ENCODE assay signal across 15 cellular contexts in the genomic region with DNA sequence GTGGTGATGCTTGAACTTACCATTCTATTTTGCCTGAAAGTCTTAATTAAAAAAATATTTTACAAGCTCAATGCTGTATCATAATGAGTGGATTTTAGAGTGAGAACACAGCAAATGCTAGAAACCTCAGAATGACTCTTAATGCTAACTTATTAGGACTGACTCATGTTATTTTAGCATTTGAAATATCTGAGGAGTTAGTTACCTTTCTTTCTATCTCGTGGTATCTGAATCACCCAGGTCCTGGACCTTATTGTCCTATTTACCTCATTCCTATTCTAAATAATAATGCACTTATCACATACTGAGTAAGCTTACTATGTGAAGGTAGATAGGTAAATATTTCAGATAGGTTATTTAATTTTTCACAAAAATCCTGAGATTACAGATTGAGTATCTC.
DNase-seq lines count a peak whose midpoint lies in the region; ATAC-seq and TF ChIP-seq lines count a peak whose summit lies in the region.
"Had no signal": no experiment of that assay in that cellular context is flagged by ENCODE, and none has a peak within 500 bp of the region (broad histone marks: within the 10 kb centered on the region; RNA-seq: fewer than 3 reads in every experiment).

No MANE protein-coding gene starts in this region.

- H3K27me3 Mint-ChIP-seq in activated T-helper 17 cell treated with anti-CD3 and anti-CD28 coated beads, Interleukin-2, amount 50 U/mL, for 72 hours, result no peaks in the 10 kb centered on the region
- H3K27me3 Mint-ChIP-seq in natural killer cell treated with Interleukin-12 subunit alpha and Interleukin-12 subunit beta and Interleukin-15 and Interleukin-18, amount 100 ng/mL, for 72 hours, result no peaks in the 10 kb centered on the region
- H3K27me3 Mint-ChIP-seq in T-cell, result no peaks in the 10 kb centered on the region

- TF ChIP-seq CTCF in SK-N-SH (IDR thresholded peaks at IDR 0.05), result no peak
- TF ChIP-seq CTCF in fibroblast of mammary gland (conservative IDR thresholded peaks at IDR 0.05; ENCODE audit: control insufficient read depth, insufficient read depth, low read depth, low read length), result no peak

- no peaks in the 10 kb centered on the region for H3K79me2 ChIP-seq in SK-N-SH (ENCODE audit: insufficient read depth)

- ATAC-seq in SK-N-SH treated with all-trans-retinoic acid at 6 μM for 48 hours, result no peak
- peak; percentile 19 for ATAC-seq in activated T-helper 17 cell treated with anti-CD3 and anti-CD28 coated beads, Interleukin-2, amount 50 U/mL, for 72 hours (replicated peaks)
- ATAC-seq in natural killer cell treated with Interleukin-12 subunit alpha and Interleukin-12 subunit beta and Interleukin-15 and Interleukin-18, amount 100 ng/mL, for 72 hours, result no peak
- no peak for ATAC-seq in T-cell (replicated peaks in 1 of 4)

- H2AFZ ChIP-seq in SK-N-SH (ENCODE audit: low read depth), result no peak overlapping the region

- H3K36me3 ChIP-seq in SK-N-SH (replicated peaks in 1 of 2; ENCODE audit: control insufficient read depth in 1 of 2, insufficient read depth in 2 of 2, low read length in 1 of 2), result peaks cover 41 to 61% of the 10 kb centered on the region in 2 experiments

- WGBS in SK-N-SH (ENCODE audit: low lambda C conversion rate), result 90% methylated on average over 1 of the region's 1 CpG

- peaks cover 94% of the 10 kb centered on the region for H3K36me3 Mint-ChIP-seq in activated T-helper 17 cell treated with anti-CD3 and anti-CD28 coated beads, Interleukin-2, amount 50 U/mL, for 72 hours (ENCODE audit: low read depth)
- H3K36me3 Mint-ChIP-seq in natural killer cell treated with Interleukin-12 subunit alpha and Interleukin-12 subunit beta and Interleukin-15 and Interleukin-18, amount 100 ng/mL, for 72 hours, result peaks cover 24% of the 10 kb centered on the region
- H3K36me3 Mint-ChIP-seq in T-cell, result peaks cover 46% of the 10 kb centered on the region

- H3K27ac ChIP-seq in SK-N-SH (ENCODE audit: low read depth in 2 of 2, low read length in 1 of 2), result no peak overlapping the region
- H3K27ac ChIP-seq: 22Rv1 had no signal

- peaks cover 6% of the 10 kb centered on the region for H3F3A ChIP-seq in SK-N-SH (replicated peaks; ENCODE audit: insufficient read depth)

- DNase-seq in SK-N-SH (no peak), fibroblast of mammary gland (ENCODE audit: low read depth) (peak; percentile 50), renal cortical epithelial cell (ENCODE audit: low read depth) (peak; percentile 83), T-cell (no peak), NCI-H1417 treated with DMSO at 0.1 percent for 48 hours (lab: John Stamatoyannopoulos, UW) (no peak)
- DNase-seq in natural killer cell treated with Interleukin-12 subunit alpha and Interleukin-12 subunit beta and Interleukin-15 and Interleukin-18, amount 100 ng/mL, for 72 hours (ENCODE audit: low spot score), result no peak
- DNase-seq: C1 segment of cervical spinal cord, NCI-H146, NCI-H2081 treated with DMSO at 0.1 percent for 48 hours, NCI-H226, NCI-H526 treated with DMSO at 0.1 percent for 48 hours had no signal

- H3K9ac ChIP-seq in SK-N-SH, result no peak overlapping the region

- H3K4me1 Mint-ChIP-seq in activated T-helper 17 cell treated with anti-CD3 and anti-CD28 coated beads, Interleukin-2, amount 50 U/mL, for 72 hours, result peaks cover 4% of the 10 kb centered on the region
- H3K4me1 Mint-ChIP-seq in natural killer cell treated with Interleukin-12 subunit alpha and Interleukin-12 subunit beta and Interleukin-15 and Interleukin-18, amount 100 ng/mL, for 72 hours (ENCODE audit: low read depth in 2 of 2), result peaks cover 0 to 4% of the 10 kb centered on the region in 2 donors
- peaks cover 0 to 6% (median 0%) of the 10 kb centered on the region in 3 donors for H3K4me1 Mint-ChIP-seq in T-cell

- H3K4me1 ChIP-seq in SK-N-SH (ENCODE audit: control insufficient read depth in 1 of 2, insufficient read depth in 2 of 2, low read depth in 1 of 2, low read length in 1 of 2), result no peaks in the 10 kb centered on the region

- no peak overlapping the region for H3K4me2 ChIP-seq in SK-N-SH

- no peak for TF ChIP-seq RAD21 in SK-N-SH (IDR thresholded peaks at IDR 0.05; ENCODE audit: low read length)

- CTCF ChIA-PET in SK-N-SH (lab: Yijun Ruan, JAX), result interaction anchor here (1.0 to 2.7 kb wide), 7 partner anchors 9 to 186 kb away, joined by 3 to 14 read pairs (median 4); no protein-coding TSS in a partner anchor
- CTCF ChIA-PET in T-cell (lab: Charles Lee), result interaction anchor here in 1 of 2 donors (1.2 to 1.3 kb wide), 2 partner anchors 9 to 178 kb away, joined by 4 to 6 read pairs; no protein-coding TSS in a partner anchor

- no peak overlapping the region for H3K4me3 Mint-ChIP-seq in activated T-helper 17 cell treated with anti-CD3 and anti-CD28 coated beads, Interleukin-2, amount 50 U/mL, for 72 hours
- H3K4me3 Mint-ChIP-seq in natural killer cell treated with Interleukin-12 subunit alpha and Interleukin-12 subunit beta and Interleukin-15 and Interleukin-18, amount 100 ng/mL, for 72 hours, result no peak overlapping the region
- H3K4me3 Mint-ChIP-seq in T-cell, result no peak overlapping the region

- H4K20me1 ChIP-seq in SK-N-SH (ENCODE audit: insufficient read depth), result no peaks in the 10 kb centered on the region

- H3K9me3 ChIP-seq in SK-N-SH, result no peaks in the 10 kb centered on the region; the same call in 1 of the 2 replicates
- H3K9me3 ChIP-seq: HAP-1 had no signal

- H3K9me3 Mint-ChIP-seq in activated T-helper 17 cell treated with anti-CD3 and anti-CD28 coated beads, Interleukin-2, amount 50 U/mL, for 72 hours, result no peaks in the 10 kb centered on the region
- no peaks in the 10 kb centered on the region for H3K9me3 Mint-ChIP-seq in natural killer cell treated with Interleukin-12 subunit alpha and Interleukin-12 subunit beta and Interleukin-15 and Interleukin-18, amount 100 ng/mL, for 72 hours
- H3K9me3 Mint-ChIP-seq in T-cell, result no peaks in the 10 kb centered on the region

- H3K9me2 ChIP-seq in SK-N-SH, result no peaks in the 10 kb centered on the region

- no peak for TF ChIP-seq EP300 in SK-N-SH (IDR thresholded peaks at IDR 0.05; ENCODE audit: borderline replicate concordance in 1 of 2, low read depth in 1 of 2, low read length in 1 of 2)

- H3K4me3 ChIP-seq in SK-N-SH (ENCODE audit: low read depth in 2 of 2, low read length in 1 of 2) (no peak overlapping the region), fibroblast of mammary gland (ENCODE audit: control insufficient read depth, low read depth, low read length) (no peak overlapping the region)
- H3K4me3 ChIP-seq: HAP-1 had no signal

- POLR2A ChIA-PET in SK-N-SH (lab: Yijun Ruan, JAX) (no interaction called here), T-cell (lab: Charles Lee) (interaction anchor here in 1 of 2 donors (0.7 kb wide), 1 partner anchor 182 kb away, joined by 3 read pairs; no protein-coding TSS in a partner anchor)

- no peak overlapping the region for H3K27ac Mint-ChIP-seq in activated T-helper 17 cell treated with anti-CD3 and anti-CD28 coated beads, Interleukin-2, amount 50 U/mL, for 72 hours
- H3K27ac Mint-ChIP-seq in natural killer cell treated with Interleukin-12 subunit alpha and Interleukin-12 subunit beta and Interleukin-15 and Interleukin-18, amount 100 ng/mL, for 72 hours, result no peak overlapping the region
- H3K27ac Mint-ChIP-seq in T-cell, result no peak overlapping the region

- H3K27me3 ChIP-seq in SK-N-SH (ENCODE audit: insufficient read depth), result no peaks in the 10 kb centered on the region

TF ChIP-seq in SK-N-SH, 30 proteins besides CTCF, POLR2A, EP300 and RAD21 (continues in another document):
- TF ChIP-seq, protein P1, sequence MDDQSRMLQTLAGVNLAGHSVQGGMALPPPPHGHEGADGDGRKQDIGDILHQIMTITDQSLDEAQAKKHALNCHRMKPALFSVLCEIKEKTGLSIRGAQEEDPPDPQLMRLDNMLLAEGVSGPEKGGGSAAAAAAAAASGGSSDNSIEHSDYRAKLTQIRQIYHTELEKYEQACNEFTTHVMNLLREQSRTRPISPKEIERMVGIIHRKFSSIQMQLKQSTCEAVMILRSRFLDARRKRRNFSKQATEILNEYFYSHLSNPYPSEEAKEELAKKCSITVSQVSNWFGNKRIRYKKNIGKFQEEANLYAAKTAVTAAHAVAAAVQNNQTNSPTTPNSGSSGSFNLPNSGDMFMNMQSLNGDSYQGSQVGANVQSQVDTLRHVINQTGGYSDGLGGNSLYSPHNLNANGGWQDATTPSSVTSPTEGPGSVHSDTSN (IDR thresholded peaks at IDR 0.05), result no peak
- TF ChIP-seq FOSL2 (IDR thresholded peaks at IDR 0.05; ENCODE audit: borderline replicate concordance, low read depth) (0 out of 2 replicates have a peak, but pooled peaks have one; percentile 3), SIN3A (IDR thresholded peaks at IDR 0.05; ENCODE audit: borderline replicate concordance, low read depth, low read length) (no peak)
- TF ChIP-seq, protein P2, sequence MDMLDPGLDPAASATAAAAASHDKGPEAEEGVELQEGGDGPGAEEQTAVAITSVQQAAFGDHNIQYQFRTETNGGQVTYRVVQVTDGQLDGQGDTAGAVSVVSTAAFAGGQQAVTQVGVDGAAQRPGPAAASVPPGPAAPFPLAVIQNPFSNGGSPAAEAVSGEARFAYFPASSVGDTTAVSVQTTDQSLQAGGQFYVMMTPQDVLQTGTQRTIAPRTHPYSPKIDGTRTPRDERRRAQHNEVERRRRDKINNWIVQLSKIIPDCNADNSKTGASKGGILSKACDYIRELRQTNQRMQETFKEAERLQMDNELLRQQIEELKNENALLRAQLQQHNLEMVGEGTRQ (IDR thresholded peaks at IDR 0.05; ENCODE audit: borderline replicate concordance, low read depth, low read length), result no peak

TF ChIP-seq in SK-N-SH treated with all-trans-retinoic acid at 6 μM for 48 hours, 23 proteins besides CTCF, POLR2A, EP300 and RAD21 (continues in another document):
- no peak for TF ChIP-seq ZFP3 (CRISPR knock-in tag; IDR thresholded peaks at IDR 0.05)
- no peak for TF ChIP-seq GLIS3 (CRISPR knock-in tag; IDR thresholded peaks at IDR 0.05)
- TF ChIP-seq, protein P3, sequence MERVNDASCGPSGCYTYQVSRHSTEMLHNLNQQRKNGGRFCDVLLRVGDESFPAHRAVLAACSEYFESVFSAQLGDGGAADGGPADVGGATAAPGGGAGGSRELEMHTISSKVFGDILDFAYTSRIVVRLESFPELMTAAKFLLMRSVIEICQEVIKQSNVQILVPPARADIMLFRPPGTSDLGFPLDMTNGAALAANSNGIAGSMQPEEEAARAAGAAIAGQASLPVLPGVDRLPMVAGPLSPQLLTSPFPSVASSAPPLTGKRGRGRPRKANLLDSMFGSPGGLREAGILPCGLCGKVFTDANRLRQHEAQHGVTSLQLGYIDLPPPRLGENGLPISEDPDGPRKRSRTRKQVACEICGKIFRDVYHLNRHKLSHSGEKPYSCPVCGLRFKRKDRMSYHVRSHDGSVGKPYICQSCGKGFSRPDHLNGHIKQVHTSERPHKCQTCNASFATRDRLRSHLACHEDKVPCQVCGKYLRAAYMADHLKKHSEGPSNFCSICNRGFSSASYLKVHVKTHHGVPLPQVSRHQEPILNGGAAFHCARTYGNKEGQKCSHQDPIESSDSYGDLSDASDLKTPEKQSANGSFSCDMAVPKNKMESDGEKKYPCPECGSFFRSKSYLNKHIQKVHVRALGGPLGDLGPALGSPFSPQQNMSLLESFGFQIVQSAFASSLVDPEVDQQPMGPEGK (CRISPR knock-in tag; IDR thresholded peaks at IDR 0.05; ENCODE audit: borderline replicate concordance), result no peak
- no peak for TF ChIP-seq ISL1 (CRISPR knock-in tag; IDR thresholded peaks at IDR 0.05)

Comparison
In these comparisons a context has a peak if more than half of its experiments do, and no peak if none do; other contexts are left out.
1. DNase-seq: peak in fibroblast of mammary gland (single experiment) and renal cortical epithelial cell (single experiment); none in SK-N-SH (single experiment), natural killer cell treated with Interleukin-12 subunit alpha and Interleukin-12 subunit beta and Interleukin-15 and Interleukin-18, amount 100 ng/mL, for 72 hours (single experiment), T-cell (0 of 34) and NCI-H1417 treated with DMSO at 0.1 percent for 48 hours (single experiment).